Comparison of ENCODE assay signal across 8 cellular contexts in the genomic region with DNA sequence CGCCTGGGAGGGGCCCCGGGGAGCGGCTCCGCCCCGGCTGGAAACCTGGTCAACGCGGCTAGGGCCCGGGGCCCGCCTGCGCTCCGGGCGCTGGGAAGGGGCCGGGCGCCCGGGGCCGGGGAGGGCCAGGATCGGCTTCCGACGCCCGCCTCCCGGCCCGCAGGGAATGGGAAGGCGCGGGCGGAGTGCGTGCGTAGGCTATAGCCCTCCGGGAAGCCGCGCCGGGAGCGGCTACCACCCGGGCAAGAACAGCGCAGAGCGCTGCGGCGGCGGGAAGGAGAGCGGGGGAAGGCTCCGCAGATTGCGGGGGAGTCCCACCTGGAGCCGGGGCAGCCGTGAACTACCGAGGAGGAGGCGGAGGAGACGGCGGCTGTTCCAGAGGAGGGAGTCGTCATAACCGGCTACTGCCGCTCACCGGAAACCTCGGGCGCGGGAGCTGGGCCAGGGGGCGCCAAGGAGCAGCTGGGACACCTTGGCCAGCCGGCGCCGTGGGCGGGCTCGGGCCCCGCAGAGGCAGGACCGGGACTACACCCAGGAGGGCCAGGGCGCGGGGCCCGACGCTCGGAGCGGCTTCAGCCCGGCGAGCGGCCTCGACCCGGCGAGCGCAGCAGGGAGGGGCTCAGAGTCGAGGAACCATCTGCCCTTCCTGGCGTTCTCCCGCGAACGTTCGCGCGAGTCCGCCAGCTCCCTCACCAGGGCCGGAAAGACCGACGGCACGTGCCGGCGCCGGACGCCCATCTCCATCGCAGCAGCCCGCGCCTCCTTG. TPM values are rescaled to one million over a fixed set of nuclear protein-coding genes. Genes with fewer than 3 reads are reported as not detected.
A peak's percentile ranks its signal among the peaks of the same experiment; 100 is the strongest.
DNase-seq lines count a peak whose midpoint lies in the region; ATAC-seq and TF ChIP-seq lines count a peak whose summit lies in the region.

A gene (minus strand): TSS at position 429 of the 766 bp plus-strand sequence. CDS start 3,838 bp downstream, outside the sequence.

- peak; percentile 89 for TF ChIP-seq CTCF in AG04449 (IDR thresholded peaks at IDR 0.05; ENCODE audit: insufficient read depth, low read length, missing control alignments)
- peak; percentile 85 for TF ChIP-seq CTCF in chondrocyte (IDR thresholded peaks at IDR 0.05)

- peak within 1 kb of the TSS; percentile 72 for H3K4me3 ChIP-seq in AG04449 (ENCODE audit: low read depth, low read length)

- CTCF ChIA-PET in AG04449 (lab: Yijun Ruan, JAX) = interaction anchor here (0.6 to 4.6 kb wide), 9 partner anchors 8 to 107 kb away, joined by 3 to 24 read pairs (median 4); no protein-coding TSS in a partner anchor

- peak within 1 kb of the TSS; percentile 88 for H3K27ac Mint-ChIP-seq in chondrocyte (ENCODE audit: unreplicated experiment)

- H3K4me3 Mint-ChIP-seq in chondrocyte (ENCODE audit: unreplicated experiment) = peak within 1 kb of the TSS; percentile 77

- peak; percentile 68 for ATAC-seq in GM18519 (IDR thresholded peaks at IDR 0.05; ENCODE audit: low FRiP score, unreplicated experiment)
- ATAC-seq in HG03045 (IDR thresholded peaks at IDR 0.05; ENCODE audit: unreplicated experiment) = peak; percentile 84

- H3K9me3 Mint-ChIP-seq in chondrocyte (ENCODE audit: low read depth) = no peaks in the 10 kb centered on the region

- H3K36me3 Mint-ChIP-seq in chondrocyte (ENCODE audit: low read depth) = peaks cover 11% of the 10 kb centered on the region

- no peaks in the 10 kb centered on the region for H3K27me3 Mint-ChIP-seq in chondrocyte (ENCODE audit: low read depth)

- H3K4me1 Mint-ChIP-seq in chondrocyte (ENCODE audit: low read depth) = peaks cover 66% of the 10 kb centered on the region

- POLR2A ChIA-PET in AG04449 (lab: Yijun Ruan, JAX) = interaction anchor here (0.8 to 1.7 kb wide), 5 partner anchors 18 to 73 kb away, joined by 3 to 4 read pairs (median 3); no protein-coding TSS in a partner anchor

- DNase-seq in AG04449 (ENCODE audit: low read depth, low spot score) (peak; percentile 24), NCI-H345 treated with DMSO at 0.1 percent for 48 hours (lab: John Stamatoyannopoulos, UW; ENCODE audit: unreplicated experiment) (peak; percentile 32), chondrocyte (ENCODE audit: low spot score) (peak; percentile 96), kidney tubule cell (ENCODE audit: low spot score) (peak; percentile 91)
- DNase-seq in activated CD4-positive, alpha-beta T cell treated with anti-CD3 and anti-CD28 coated beads for 24 hours (ENCODE audit: low read depth in 2 of 2) = peak; percentile 69 to 79
- peak; percentile 79 for DNase-seq in stimulated activated CD4-positive, alpha-beta T cell treated with anti-CD3 and anti-CD28 coated beads, Interleukin-1b, Interleukin-23, amount 100 ng/mL, for 48 hours

RNA-seq across cellular contexts. Expression of the gene that starts here (rescaled TPM):
- 28.9 to 35.5 TPM (median 34.4 TPM) in 3 replicates for total RNA-seq in chondrocyte

Comparison
In these comparisons a context has a peak if more than half of its experiments do, and no peak if none do; other contexts are left out.
1. Peak in every context shown above with its lines: DNase-seq, ATAC-seq and H3K4me3 ChIP-seq.
2. DNase-seq: peak in every context shown above with its lines; median percentile 96 in chondrocyte; 91 in kidney tubule cell; 79 in stimulated activated CD4-positive, alpha-beta T cell treated with anti-CD3 and anti-CD28 coated beads, Interleukin-1b, Interleukin-23, amount 100 ng/mL, for 48 hours; 74 in activated CD4-positive, alpha-beta T cell treated with anti-CD3 and anti-CD28 coated beads for 24 hours; 32 in NCI-H345 treated with DMSO at 0.1 percent for 48 hours; 24 in AG04449.